Comparison of ENCODE assay signal across 8 cellular contexts in genomic region chr22:40922484-40923303, GRCh38. TPM values are rescaled to one million over a fixed set of nuclear protein-coding genes. Genes with fewer than 3 reads are reported as not detected.
DNase-seq lines count a peak whose midpoint lies in the region; ATAC-seq and TF ChIP-seq lines count a peak whose summit lies in the region.

No MANE protein-coding gene starts in this region.

- no peak overlapping the region for H3K27ac ChIP-seq in SU-DHL-6 (ENCODE audit: low read depth, low read length)

- ATAC-seq in GM21786 (IDR thresholded peaks at IDR 0.05; ENCODE audit: unreplicated experiment) = no peak

- no peak for DNase-seq in activated naive CD4-positive, alpha-beta T cell treated with Interleukin-2 at 50 U/mL for 16 hours
- DNase-seq in M059J (ENCODE audit: low read depth) (peak; percentile 50), endothelial cell (ENCODE audit: low spot score) (peak; percentile 19), middle frontal gyrus (ENCODE audit: extremely low spot score, low spot score) (peak; percentile 62), T-helper 9 cell (no peak)

- no peaks in the 10 kb centered on the region for H3K27me3 ChIP-seq in SU-DHL-6 (ENCODE audit: low read length)

- no peaks in the 10 kb centered on the region for H3K9me3 ChIP-seq in SU-DHL-6 (ENCODE audit: insufficient read depth, low read length)

- no peak overlapping the region for H2AFZ ChIP-seq in SU-DHL-6 (ENCODE audit: low read depth, low read length, severe bottlenecking)

- no peaks in the 10 kb centered on the region for H3K27me3 Mint-ChIP-seq in activated naive CD4-positive, alpha-beta T cell treated with anti-CD3 and anti-CD28 coated beads, Interleukin-2, amount 50 U/mL, for 24 hours
- H3K27me3 Mint-ChIP-seq in endothelial cell (ENCODE audit: unreplicated experiment) = peaks cover 3% of the 10 kb centered on the region

- no peaks in the 10 kb centered on the region for H4K20me1 ChIP-seq in SU-DHL-6 (ENCODE audit: low read depth, low read length)

- no peak overlapping the region for H3K9ac ChIP-seq in SU-DHL-6 (ENCODE audit: low read length)

- H3K27ac Mint-ChIP-seq in activated naive CD4-positive, alpha-beta T cell treated with anti-CD3 and anti-CD28 coated beads, Interleukin-2, amount 50 U/mL, for 24 hours = peak overlapping the region; percentile 15
- peak overlapping the region; percentile 52 for H3K27ac Mint-ChIP-seq in endothelial cell (ENCODE audit: unreplicated experiment)

- H3K9me2 ChIP-seq in SU-DHL-6 (replicated peaks; ENCODE audit: insufficient read depth, low read length) = no peaks in the 10 kb centered on the region

- H3K9me3 Mint-ChIP-seq in activated naive CD4-positive, alpha-beta T cell treated with anti-CD3 and anti-CD28 coated beads, Interleukin-2, amount 50 U/mL, for 24 hours = no peaks in the 10 kb centered on the region
- no peaks in the 10 kb centered on the region for H3K9me3 Mint-ChIP-seq in endothelial cell (ENCODE audit: unreplicated experiment)

- peak; percentile 45 for TF ChIP-seq CTCF in SU-DHL-6 (IDR thresholded peaks at IDR 0.05; ENCODE audit: insufficient read depth, low read length, poor library complexity, severe bottlenecking)
- peak; percentile 71 for TF ChIP-seq CTCF in endothelial cell (IDR thresholded peaks at IDR 0.05; ENCODE audit: unreplicated experiment)

- peaks cover 3% of the 10 kb centered on the region; the same call in 1 of the 2 replicates for H3K36me3 ChIP-seq in SU-DHL-6 (ENCODE audit: low read length)

- H3K4me1 Mint-ChIP-seq in activated naive CD4-positive, alpha-beta T cell treated with anti-CD3 and anti-CD28 coated beads, Interleukin-2, amount 50 U/mL, for 24 hours = peaks cover 5% of the 10 kb centered on the region
- H3K4me1 Mint-ChIP-seq in endothelial cell (ENCODE audit: unreplicated experiment) = peaks cover 14% of the 10 kb centered on the region

- no peaks in the 10 kb centered on the region for H3K79me2 ChIP-seq in SU-DHL-6 (ENCODE audit: insufficient read depth, low read length)

- peaks cover 12% of the 10 kb centered on the region for H3K36me3 Mint-ChIP-seq in activated naive CD4-positive, alpha-beta T cell treated with anti-CD3 and anti-CD28 coated beads, Interleukin-2, amount 50 U/mL, for 24 hours
- peaks cover 15% of the 10 kb centered on the region for H3K36me3 Mint-ChIP-seq in endothelial cell (ENCODE audit: low read depth, unreplicated experiment)

- no peak overlapping the region for H3K4me3 ChIP-seq in SU-DHL-6 (ENCODE audit: insufficient read depth, low read length, poor library complexity, severe bottlenecking)

- no peak overlapping the region for H3K4me2 ChIP-seq in SU-DHL-6 (ENCODE audit: low read depth, low read length, poor library complexity, severe bottlenecking)

- H3K4me3 Mint-ChIP-seq in activated naive CD4-positive, alpha-beta T cell treated with anti-CD3 and anti-CD28 coated beads, Interleukin-2, amount 50 U/mL, for 24 hours = peak overlapping the region; percentile 57
- H3K4me3 Mint-ChIP-seq in endothelial cell (ENCODE audit: unreplicated experiment) = no peak overlapping the region

- H3F3A ChIP-seq in SU-DHL-6 (ENCODE audit: insufficient read depth) = peaks cover 9% of the 10 kb centered on the region; the same call in 1 of the 2 replicates

RNA-seq across cellular contexts. Expression of gene RBX1, which starts 28.5 kb away (rescaled TPM):
- 67.1 and 68.5 TPM in 2 replicates for total RNA-seq in M059J (2014; rRNA removed; shearing (Covaris generic))
- total RNA-seq in endothelial cell (ENCODE audit: unreplicated experiment) = 74.3 TPM

Comparison
In these comparisons a context has a peak if more than half of its experiments do, and no peak if none do; other contexts are left out.
1. DNase-seq: peak in M059J (single experiment), endothelial cell (single experiment) and middle frontal gyrus (single experiment); none in activated naive CD4-positive, alpha-beta T cell treated with Interleukin-2 at 50 U/mL for 16 hours (single experiment) and T-helper 9 cell (single experiment).